ENCODE assay signal across 8 cellular contexts in the genomic region with DNA sequence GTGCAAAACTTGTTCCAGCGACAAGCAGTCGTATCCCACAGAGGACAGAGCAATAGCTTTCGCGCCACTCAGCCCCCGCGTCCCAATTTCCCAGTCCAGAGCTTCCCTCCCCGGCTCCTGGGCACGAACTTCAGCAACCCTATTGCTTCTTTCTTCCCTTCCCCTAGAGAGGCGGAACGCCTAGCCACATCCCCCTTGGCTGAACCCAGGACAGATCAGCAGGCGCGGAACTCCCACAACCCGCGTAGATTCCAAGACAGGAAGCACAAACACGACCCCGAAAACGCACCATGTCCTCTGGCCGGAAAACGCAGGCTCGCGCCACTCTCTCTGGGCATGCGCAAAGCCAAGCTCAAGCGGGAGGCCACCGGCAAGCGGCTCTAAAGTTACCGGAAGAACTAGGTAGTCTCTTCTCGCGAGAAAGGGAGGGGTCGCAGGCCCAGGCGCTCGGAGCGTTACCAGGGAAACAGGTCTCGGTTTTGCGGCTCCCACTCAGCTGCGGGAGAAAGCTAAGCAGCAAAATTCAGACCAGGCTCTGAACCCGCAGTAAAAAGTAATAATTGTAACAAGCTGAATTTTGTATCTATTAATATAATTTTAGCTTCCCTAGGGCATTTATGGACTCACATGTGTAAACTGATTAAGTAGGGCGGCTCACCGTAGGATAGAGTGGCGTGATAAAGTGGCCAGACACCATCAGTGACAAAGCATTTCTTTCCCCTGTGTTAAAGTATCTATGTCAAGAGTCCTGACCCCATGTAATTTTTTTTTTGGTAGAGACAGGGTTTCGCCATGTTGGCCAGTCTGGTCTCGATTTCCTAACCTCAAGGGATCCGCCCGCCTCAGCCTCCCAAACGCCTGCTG. TPM values are rescaled to one million over a fixed set of nuclear protein-coding genes. Genes with fewer than 3 reads are reported as not detected.
DNase-seq lines count a peak whose midpoint lies in the region; ATAC-seq, FAIRE-seq and TF ChIP-seq lines count a peak whose summit lies in the region.

Gene TMEM209, minus strand, starts transcription at position 323 of the 864 bp plus-strand sequence. Its CDS starts 31 bp downstream, at position 292.

- H3K9me3 ChIP-seq in keratinocyte (ENCODE audit: control insufficient read depth, low read depth, low read length) = no peaks in the 10 kb centered on the region

- ATAC-seq in HG03432 (IDR thresholded peaks at IDR 0.05; ENCODE audit: unreplicated experiment) = peak; percentile 99

- peak within 1 kb of the TSS; percentile 98 for H2AFZ ChIP-seq in keratinocyte (ENCODE audit: control insufficient read depth, low read length)

- dilution Hi-C loops in keratinocyte (cut with MboI; ENCODE audit: extremely low pct_ligation_motif_present, low sequenced_read_pairs) = no loop called here

- peaks cover 4 to 10% of the 10 kb centered on the region in 2 experiments for H3K36me3 ChIP-seq in keratinocyte (ENCODE audit: control insufficient read depth in 2 of 2, extremely low read depth in 1 of 2, insufficient read depth in 2 of 2, low read length in 2 of 2)

- peak within 1 kb of the TSS; percentile 76 to 97 (median 90) for H3K4me3 ChIP-seq in keratinocyte (ENCODE audit: control insufficient read depth in 2 of 3, extremely low read depth in 1 of 3, insufficient read depth in 2 of 3, low read depth in 1 of 3, low read length in 3 of 3)

- peaks cover 7% of the 10 kb centered on the region for H3K4me1 ChIP-seq in keratinocyte (ENCODE audit: control insufficient read depth, extremely low read depth, insufficient read depth, low read length)

- H3K27me3 ChIP-seq in keratinocyte (ENCODE audit: control insufficient read depth, extremely low read depth, insufficient read depth, low read length) = no peaks in the 10 kb centered on the region

- peak within 1 kb of the TSS; percentile 98 for H3K9ac ChIP-seq in keratinocyte (ENCODE audit: control insufficient read depth, extremely low read depth, insufficient read depth, low read length)

- no peak for TF ChIP-seq CTCF in keratinocyte (optimal IDR thresholded peaks at IDR 0.05 in 1 of 3, IDR thresholded peaks at IDR 0.05 in 1 of 3, conservative IDR thresholded peaks at IDR 0.05 in 1 of 3; ENCODE audit: extremely low read depth in 1 of 3, insufficient read depth in 2 of 3, low read length in 3 of 3)

- DNase-seq in AG20443 (ENCODE audit: low spot score) = peak; percentile 98
- DNase-seq in NCI-H510A (lab: John Stamatoyannopoulos, UW) = peak; percentile 90
- peak; percentile 87 for DNase-seq in activated CD4-positive, alpha-beta T cell treated with anti-CD3 and anti-CD28 coated beads for 1 hour
- peak; percentile 95 for DNase-seq in cerebellum (ENCODE audit: low spot score)
- peak; percentile 87 for DNase-seq in keratinocyte (ENCODE audit: low read depth, low spot score)
- peak; percentile 83 to 87 for DNase-seq in stimulated activated CD4-positive, alpha-beta T cell treated with anti-CD3 and anti-CD28 coated beads, Interleukin-15, amount 100 ng/mL, for 1 hour (ENCODE audit: low read depth in 1 of 2, low spot score in 1 of 2)

- peaks cover 15% of the 10 kb centered on the region for H3K79me2 ChIP-seq in keratinocyte (ENCODE audit: control insufficient read depth, insufficient read depth, low read length)

- H3K27ac ChIP-seq in keratinocyte (ENCODE audit: control insufficient read depth, insufficient read depth, low read length) = peak within 1 kb of the TSS; percentile 94

- H4K20me1 ChIP-seq in keratinocyte (ENCODE audit: control insufficient read depth, extremely low read depth, insufficient read depth, low read length) = no peaks in the 10 kb centered on the region

- no peaks in the 10 kb centered on the region for H3K9me1 ChIP-seq in keratinocyte (ENCODE audit: control insufficient read depth, extremely low read depth, insufficient read depth, low read length)

- peak within 1 kb of the TSS; percentile 77 for H3K4me2 ChIP-seq in keratinocyte (ENCODE audit: control insufficient read depth, extremely low read depth, insufficient read depth, low read depth, low read length)

- FAIRE-seq in keratinocyte (lab: Jason Lieb, UNC) = peak; percentile 77

- peak; percentile 98 for TF ChIP-seq POLR2A in GM19099 (IDR thresholded peaks at IDR 0.05; ENCODE audit: extremely low read depth, insufficient read length, low read depth)

RNA-seq across cellular contexts. Expression of gene TMEM209, which starts in this region (rescaled TPM):
- total RNA-seq in cerebellum = 14.3 TPM
- polyA plus RNA-seq in keratinocyte = 15.3 to 25.9 TPM (median 20.0 TPM) in 3 replicates
- 5.2 TPM for polyA plus RNA-seq in keratinocyte (2011; ENCODE audit: low read depth)
- 7.0 and 12.6 TPM in 2 replicates for polyA plus RNA-seq in keratinocyte (2011; cell fraction: cytosol; rRNA removed)
- polyA plus RNA-seq in keratinocyte (2011; cell fraction: nucleus; rRNA removed) = 28.7 and 32.8 TPM in 2 replicates
- 10.4 and 13.3 TPM in 2 replicates for polyA plus RNA-seq in keratinocyte (2012; ENCODE audit: low replicate concordance)
- polyA minus RNA-seq in keratinocyte = 28.3 to 43.5 TPM (median 32.7 TPM) in 3 replicates
- polyA minus RNA-seq in keratinocyte (2011; cell fraction: cytosol; rRNA and poly(A)+ RNA removed) = 13.2 TPM
- 24.9 and 35.8 TPM in 2 replicates for polyA minus RNA-seq in keratinocyte (2011; cell fraction: nucleus; rRNA and poly(A)+ RNA removed)

Comparison
In these comparisons a context has a peak if more than half of its experiments do, and no peak if none do; other contexts are left out.
1. Peak in every context shown above with its lines: DNase-seq, ATAC-seq, H3K4me3 ChIP-seq and H3K27ac ChIP-seq.